16 cellular contexts compared by ENCODE assay signal in genomic region chr10:122796796-122797195, GRCh38. TPM values are rescaled to one million over a fixed set of nuclear protein-coding genes. Genes with fewer than 3 reads are reported as not detected.
DNase-seq lines count a peak whose midpoint lies in the region; ATAC-seq and TF ChIP-seq lines count a peak whose summit lies in the region.
"Had no signal": no experiment of that assay in that cellular context is flagged by ENCODE, and none has a peak within 500 bp of the region (broad histone marks: within the 10 kb centered on the region; RNA-seq: fewer than 3 reads in every experiment).

No MANE protein-coding gene starts in this region.

- H3K4me2 ChIP-seq in GM23338: no peak overlapping the region
- H3K4me2 ChIP-seq: BLaER1 had no signal

- no peak overlapping the region for H3K27ac ChIP-seq in GM23338 (ENCODE audit: low read depth)
- H3K27ac ChIP-seq: 22Rv1, BLaER1, C4-2B had no signal

- H3K79me2 ChIP-seq in GM23338 (replicated peaks; ENCODE audit: insufficient read depth): no peaks in the 10 kb centered on the region

- H4K20me1 ChIP-seq in GM23338 (replicated peaks; ENCODE audit: insufficient read depth): no peaks in the 10 kb centered on the region
- H4K20me1 ChIP-seq: BLaER1 had no signal

- CTCF ChIA-PET in WTC11 (lab: Charles Lee): interaction anchor here (2.4 kb wide), 1 partner anchor 71 kb away, joined by 6 read pairs; no protein-coding TSS in a partner anchor
- CTCF ChIA-PET in activated CD4-positive, alpha-beta T cell treated with anti-CD3 and anti-CD28 coated beads, Interleukin-2, amount 10 ng/mL, durations not matched to agents 7 days and 5 days (lab: Charles Lee): no interaction called here

- H3K27ac Mint-ChIP-seq in GM23338 (no peak overlapping the region), WTC11 (no peak overlapping the region)
- H3K27ac Mint-ChIP-seq in activated CD4-positive, alpha-beta T cell treated with anti-CD3 and anti-CD28 coated beads, Interleukin-2, amount 10 ng/mL, durations not matched to agents 7 days and 5 days: no peak overlapping the region
- H3K27ac Mint-ChIP-seq: B cell; CD4-positive, CD25-positive, alpha-beta regulatory T cell; CD8-positive, alpha-beta T cell had no signal

- peak; percentile 17 for DNase-seq in GM23338 (ENCODE audit: low spot score)
- DNase-seq in WTC11 (ENCODE audit: low spot score): no peak
- peak; percentile 21 for DNase-seq in iPS-NIHi11 (ENCODE audit: low spot score)
- no peak for DNase-seq in activated gamma-delta T cell (lab: John Stamatoyannopoulos, UW)
- no peak for DNase-seq in activated CD4-positive, alpha-beta T cell treated with anti-CD3 and anti-CD28 coated beads, Interleukin-2, amount 10 ng/mL, durations not matched to agents 7 days and 5 days
- DNase-seq: Caco-2; CD4-positive, CD25-positive, alpha-beta regulatory T cell; CD8-positive, alpha-beta T cell; DMS153; DND-41; HCEC 1CT had no signal

- H3K4me3 Mint-ChIP-seq in GM23338 (no peak overlapping the region), WTC11 (no peak overlapping the region)
- no peak overlapping the region for H3K4me3 Mint-ChIP-seq in activated CD4-positive, alpha-beta T cell treated with anti-CD3 and anti-CD28 coated beads, Interleukin-2, amount 10 ng/mL, durations not matched to agents 7 days and 5 days
- H3K4me3 Mint-ChIP-seq: B cell; CD4-positive, CD25-positive, alpha-beta regulatory T cell; CD8-positive, alpha-beta T cell had no signal

- no peaks in the 10 kb centered on the region for H3K27me3 ChIP-seq in GM23338 (ENCODE audit: insufficient read depth)
- H3K27me3 ChIP-seq: BLaER1 had no signal

- H3K27me3 Mint-ChIP-seq in GM23338 (ENCODE audit: insufficient read depth, low read depth, poor library complexity) (no peaks in the 10 kb centered on the region), WTC11 (ENCODE audit: low read depth) (peaks cover 12% of the 10 kb centered on the region)
- H3K27me3 Mint-ChIP-seq in activated CD4-positive, alpha-beta T cell treated with anti-CD3 and anti-CD28 coated beads, Interleukin-2, amount 10 ng/mL, durations not matched to agents 7 days and 5 days: peaks cover 5% of the 10 kb centered on the region

- POLR2A ChIA-PET in WTC11 (lab: Charles Lee): no interaction called here
- POLR2A ChIA-PET in activated CD4-positive, alpha-beta T cell treated with anti-CD3 and anti-CD28 coated beads, Interleukin-2, amount 10 ng/mL, durations not matched to agents 7 days and 5 days (lab: Charles Lee): no interaction called here

- H3K36me3 Mint-ChIP-seq in GM23338 (ENCODE audit: low read depth): no peaks in the 10 kb centered on the region
- no peaks in the 10 kb centered on the region for H3K36me3 Mint-ChIP-seq in WTC11
- H3K36me3 Mint-ChIP-seq in activated CD4-positive, alpha-beta T cell treated with anti-CD3 and anti-CD28 coated beads, Interleukin-2, amount 10 ng/mL, durations not matched to agents 7 days and 5 days (ENCODE audit: low read depth): no peaks in the 10 kb centered on the region
- H3K36me3 Mint-ChIP-seq: CD4-positive, CD25-positive, alpha-beta regulatory T cell; CD8-positive, alpha-beta T cell had no signal

- no peaks in the 10 kb centered on the region; the same call in 1 of the 3 replicates for H3K9me3 Mint-ChIP-seq in GM23338
- peaks cover 4% of the 10 kb centered on the region; the same call in 1 of the 2 replicates for H3K9me3 Mint-ChIP-seq in WTC11
- no peaks in the 10 kb centered on the region for H3K9me3 Mint-ChIP-seq in activated CD4-positive, alpha-beta T cell treated with anti-CD3 and anti-CD28 coated beads, Interleukin-2, amount 10 ng/mL, durations not matched to agents 7 days and 5 days
- H3K9me3 Mint-ChIP-seq: CD4-positive, CD25-positive, alpha-beta regulatory T cell; CD8-positive, alpha-beta T cell had no signal

- H3K4me1 Mint-ChIP-seq in GM23338: no peaks in the 10 kb centered on the region; the same call in 2 of the 3 replicates
- no peaks in the 10 kb centered on the region for H3K4me1 Mint-ChIP-seq in WTC11
- no peaks in the 10 kb centered on the region for H3K4me1 Mint-ChIP-seq in activated CD4-positive, alpha-beta T cell treated with anti-CD3 and anti-CD28 coated beads, Interleukin-2, amount 10 ng/mL, durations not matched to agents 7 days and 5 days
- H3K4me1 Mint-ChIP-seq: B cell; CD4-positive, CD25-positive, alpha-beta regulatory T cell had no signal

- H2AFZ ChIP-seq in GM23338: peak overlapping the region; percentile 52; the same call in 1 of the 2 replicates

- no peaks in the 10 kb centered on the region for H3K4me1 ChIP-seq in GM23338 (ENCODE audit: insufficient read depth)
- H3K4me1 ChIP-seq: BLaER1, Caco-2 had no signal

- TF ChIP-seq CTCF in GM23338 (conservative IDR thresholded peaks at IDR 0.05; ENCODE audit: low read depth in 2 of 2): no peak
- TF ChIP-seq CTCF in WTC11 (IDR thresholded peaks at IDR 0.05): no peak

- no peaks in the 10 kb centered on the region for H3K36me3 ChIP-seq in GM23338 (ENCODE audit: insufficient read depth)
- H3K36me3 ChIP-seq: BLaER1 had no signal

- no peaks in the 10 kb centered on the region for H3K9me2 ChIP-seq in GM23338 (ENCODE audit: insufficient read depth)

- peak; percentile 63 for ATAC-seq in GM23338
- peak; percentile 43 for ATAC-seq in WTC11
- ATAC-seq in HG02938 (IDR thresholded peaks at IDR 0.05; ENCODE audit: unreplicated experiment): no peak
- ATAC-seq: CD8-positive, alpha-beta T cell had no signal

- no peaks in the 10 kb centered on the region for H3F3A ChIP-seq in GM23338 (replicated peaks; ENCODE audit: low read depth)

- H3K4me3 ChIP-seq in GM23338: no peak overlapping the region
- H3K4me3 ChIP-seq: BLaER1 had no signal

TF ChIP-seq in GM23338, 12 proteins besides CTCF, POLR2A, EP300 and RAD21 (continues in another document):
- TF ChIP-seq REST (IDR thresholded peaks at IDR 0.05; ENCODE audit: unreplicated experiment): no peak
- TF ChIP-seq JUNB (IDR thresholded peaks at IDR 0.05; ENCODE audit: unreplicated experiment): no peak
- no peak for TF ChIP-seq EZH2phosphoT487 (IDR thresholded peaks at IDR 0.05; ENCODE audit: unreplicated experiment)

TF ChIP-seq in WTC11, 78 proteins besides CTCF, POLR2A, EP300 and RAD21 (continues in another document):
- TF ChIP-seq HMGA2 (CRISPR knock-in tag; IDR thresholded peaks at IDR 0.05) (no peak), ARID4B (CRISPR knock-in tag; IDR thresholded peaks at IDR 0.05; ENCODE audit: borderline replicate concordance) (no peak), ZMAT4 (CRISPR knock-in tag; IDR thresholded peaks at IDR 0.05) (no peak)

RNA-seq across cellular contexts. Expression of gene CUZD1, which starts 48.9 kb away (rescaled TPM):
- 2.8 and 4.1 TPM in 2 replicates for total RNA-seq in GM23338 (2014; rRNA removed; shearing (Covaris generic))
- 2.5 and 3.1 TPM in 2 replicates for polyA plus RNA-seq in GM23338 (2016; fragmentation: Nextera tagmentation; extraction: Ambion mirVana)
- total RNA-seq in WTC11 (2021): 3.5 to 4.4 TPM (median 3.8 TPM) in 3 replicates
- 1 to 10 TPM; 2.4 to 3.4 TPM for total RNA-seq in activated CD4-positive, alpha-beta T cell treated with anti-CD3 and anti-CD28 coated beads, Interleukin-2, amount 10 ng/mL, durations not matched to agents 7 days and 5 days

Comparison
In these comparisons a context has a peak if more than half of its experiments do, and no peak if none do; other contexts are left out.
1. DNase-seq: peak in GM23338 (single experiment) and iPS-NIHi11 (single experiment); none in WTC11 (single experiment), activated gamma-delta T cell (single experiment) and activated CD4-positive, alpha-beta T cell treated with anti-CD3 and anti-CD28 coated beads, Interleukin-2, amount 10 ng/mL, durations not matched to agents 7 days and 5 days (single experiment).